In the genomic region with DNA sequence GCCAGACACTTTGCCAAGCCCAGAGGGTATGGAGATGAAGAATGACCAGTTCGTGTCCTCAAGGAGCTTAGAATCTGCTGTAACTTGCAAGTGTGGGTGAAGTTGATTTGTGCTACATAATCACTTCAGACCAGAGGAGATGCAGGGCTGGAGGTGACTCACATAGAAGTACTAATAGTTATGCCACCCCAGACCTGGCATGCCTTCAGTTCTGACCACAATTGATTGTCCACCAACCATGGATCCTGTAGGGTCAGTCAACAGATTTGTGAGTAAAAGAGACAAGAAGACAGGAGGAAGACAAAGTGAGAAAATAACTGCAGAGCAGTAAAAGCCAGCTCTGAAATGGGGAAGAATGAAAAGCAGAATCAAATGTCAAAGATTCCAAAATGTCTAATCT, we compare ENCODE assay signal across 19 cellular contexts. TPM values are rescaled to one million over a fixed set of nuclear protein-coding genes. Genes with fewer than 3 reads are reported as not detected.
DNase-seq lines count a peak whose midpoint lies in the region; TF ChIP-seq lines count a peak whose summit lies in the region.
"Had no signal": no experiment of that assay in that cellular context is flagged by ENCODE, and none has a peak within 500 bp of the region (broad histone marks: within the 10 kb centered on the region; RNA-seq: fewer than 3 reads in every experiment).

No MANE protein-coding gene starts in this region.

- peaks cover 20% of the 10 kb centered on the region for H3F3A ChIP-seq in GM23248 (ENCODE audit: insufficient read depth)
- H3F3A ChIP-seq in SK-N-SH (replicated peaks; ENCODE audit: insufficient read depth), result no peaks in the 10 kb centered on the region
- H3F3A ChIP-seq in smooth muscle cell (ENCODE audit: low read depth), result no peaks in the 10 kb centered on the region

- H3K4me3 ChIP-seq in GM23248 (peak overlapping the region; percentile 45), SK-N-SH (ENCODE audit: low read depth in 2 of 2, low read length in 1 of 2) (no peak overlapping the region), smooth muscle cell (no peak overlapping the region)
- H3K4me3 ChIP-seq: right lobe of liver, tibial artery had no signal

- H2AFZ ChIP-seq in GM23248, result no peak overlapping the region
- no peak overlapping the region for H2AFZ ChIP-seq in SK-N-SH (ENCODE audit: low read depth)
- no peak overlapping the region for H2AFZ ChIP-seq in smooth muscle cell (ENCODE audit: low read depth)

- H3K36me3 ChIP-seq in GM23248 (ENCODE audit: low read depth) (no peaks in the 10 kb centered on the region), SK-N-SH (replicated peaks in 1 of 2; ENCODE audit: control insufficient read depth in 1 of 2, insufficient read depth in 2 of 2, low read length in 1 of 2) (no peaks in the 10 kb centered on the region), smooth muscle cell (ENCODE audit: low read depth) (no peaks in the 10 kb centered on the region)
- H3K36me3 ChIP-seq: right lobe of liver, tibial artery had no signal

- TF ChIP-seq RAD21 in SK-N-SH (IDR thresholded peaks at IDR 0.05; ENCODE audit: low read length), result no peak

- no peaks in the 10 kb centered on the region for H3K27me3 Mint-ChIP-seq in glutamatergic neuron (ENCODE audit: unreplicated experiment)

- peak; percentile 91 for DNase-seq in GM23248
- no peak for DNase-seq in SK-N-SH
- peak; percentile 56 for DNase-seq in fibroblast of gingiva (ENCODE audit: low read depth)
- DNase-seq in smooth muscle cell (lab: John Stamatoyannopoulos, UW; ENCODE audit: unreplicated experiment), result no peak
- DNase-seq in GM19240 (ENCODE audit: insufficient read length, low spot score), result no peak
- no peak for DNase-seq in posterior vena cava (ENCODE audit: low spot score)
- no peak for DNase-seq in glutamatergic neuron
- DNase-seq: activated CD8-positive, alpha-beta memory T cell treated with anti-CD3 and anti-CD28 coated beads for 24 hours; DMS79; hippocampal formation; Karpas-422; midbrain; NCI-H146; right lobe of liver; stimulated activated CD4-positive, alpha-beta T cell treated with anti-CD3 and anti-CD28 coated beads, Interleukin-4, amount 100 ng/mL, for 1 hour; T-helper 1 cell; tibial artery had no signal

- H3K36me3 Mint-ChIP-seq in glutamatergic neuron (ENCODE audit: unreplicated experiment), result peaks cover 5% of the 10 kb centered on the region
- H3K36me3 Mint-ChIP-seq: CD14-positive monocyte, WTC11 had no signal

- H4K20me1 ChIP-seq in GM23248 (ENCODE audit: insufficient read depth) (no peaks in the 10 kb centered on the region), SK-N-SH (ENCODE audit: insufficient read depth) (no peaks in the 10 kb centered on the region), smooth muscle cell (ENCODE audit: low read depth) (no peaks in the 10 kb centered on the region)

- TF ChIP-seq CTCF in SK-N-SH (IDR thresholded peaks at IDR 0.05), result no peak
- TF ChIP-seq CTCF in smooth muscle cell (IDR thresholded peaks at IDR 0.05; ENCODE audit: borderline replicate concordance, insufficient read depth, poor library complexity, severe bottlenecking), result no peak
- TF ChIP-seq CTCF in glutamatergic neuron (IDR thresholded peaks at IDR 0.05; ENCODE audit: partially characterized antibody, unreplicated experiment), result no peak

- CTCF ChIA-PET in SK-N-SH (lab: Yijun Ruan, JAX), result interaction anchor here (1.7 kb wide), 1 partner anchor 46 kb away, joined by 3 read pairs; no protein-coding TSS in a partner anchor

- POLR2A ChIA-PET in SK-N-SH (lab: Yijun Ruan, JAX), result no interaction called here

- no peaks in the 10 kb centered on the region for H3K79me2 ChIP-seq in GM23248 (ENCODE audit: insufficient read depth)
- no peaks in the 10 kb centered on the region for H3K79me2 ChIP-seq in SK-N-SH (ENCODE audit: insufficient read depth)
- H3K79me2 ChIP-seq in smooth muscle cell (ENCODE audit: low read depth), result no peaks in the 10 kb centered on the region

- peaks cover 2% of the 10 kb centered on the region for H3K9me3 Mint-ChIP-seq in glutamatergic neuron (ENCODE audit: unreplicated experiment)

- H3K4me3 Mint-ChIP-seq in glutamatergic neuron (ENCODE audit: unreplicated experiment), result no peak overlapping the region
- H3K4me3 Mint-ChIP-seq: CD14-positive monocyte, WTC11 had no signal

- no peaks in the 10 kb centered on the region for H3K9me3 ChIP-seq in GM23248 (ENCODE audit: low read depth)
- H3K9me3 ChIP-seq in SK-N-SH, result no peaks in the 10 kb centered on the region
- H3K9me3 ChIP-seq in smooth muscle cell (replicated peaks; ENCODE audit: low read depth), result no peaks in the 10 kb centered on the region
- H3K9me3 ChIP-seq: right lobe of liver, tibial artery had no signal

- in situ Hi-C loops in GM23248 (cut with MboI), result no loop called here

- H3K4me1 ChIP-seq in GM23248 (ENCODE audit: insufficient read depth), result peaks cover 40% of the 10 kb centered on the region
- no peaks in the 10 kb centered on the region for H3K4me1 ChIP-seq in SK-N-SH (ENCODE audit: control insufficient read depth in 1 of 2, insufficient read depth in 2 of 2, low read depth in 1 of 2, low read length in 1 of 2)
- no peaks in the 10 kb centered on the region for H3K4me1 ChIP-seq in smooth muscle cell (ENCODE audit: low read depth)
- H3K4me1 ChIP-seq: right lobe of liver, tibial artery had no signal

- no peak overlapping the region for H3K27ac Mint-ChIP-seq in glutamatergic neuron (ENCODE audit: unreplicated experiment)
- H3K27ac Mint-ChIP-seq: CD14-positive monocyte, WTC11 had no signal

- peak overlapping the region; percentile 55 for H3K27ac ChIP-seq in GM23248
- H3K27ac ChIP-seq in SK-N-SH (ENCODE audit: low read depth in 2 of 2, low read length in 1 of 2), result peak overlapping the region in 1 of 2 experiments; percentile 30; a peak in 2 of 4 replicates
- peak overlapping the region; percentile 85 for H3K27ac ChIP-seq in smooth muscle cell (ENCODE audit: low read depth)
- H3K27ac ChIP-seq: right lobe of liver, tibial artery had no signal

- H3K27me3 ChIP-seq in GM23248 (replicated peaks; ENCODE audit: insufficient read depth) (no peaks in the 10 kb centered on the region), SK-N-SH (ENCODE audit: insufficient read depth) (no peaks in the 10 kb centered on the region), smooth muscle cell (ENCODE audit: low read depth) (no peaks in the 10 kb centered on the region)
- H3K27me3 ChIP-seq: right lobe of liver, tibial artery had no signal

- peak overlapping the region; percentile 56 for H3K4me2 ChIP-seq in GM23248 (ENCODE audit: unreplicated experiment)
- no peak overlapping the region for H3K4me2 ChIP-seq in SK-N-SH
- peak overlapping the region; percentile 46 for H3K4me2 ChIP-seq in smooth muscle cell

- H3K9me2 ChIP-seq in GM23248 (ENCODE audit: insufficient read depth), result no peaks in the 10 kb centered on the region
- no peaks in the 10 kb centered on the region for H3K9me2 ChIP-seq in SK-N-SH

- WGBS in GM23248 (ENCODE audit: low coverage in 1 of 2, low lambda C conversion rate in 2 of 2, missing lambda C conversion rate in 2 of 2), 2 experiments, result 5 to 24% methylated on average over 1 of the region's 1 CpG
- WGBS in SK-N-SH (ENCODE audit: low lambda C conversion rate), result 50% methylated on average over 1 of the region's 1 CpG
- 74% methylated on average over 1 of the region's 1 CpG for WGBS in smooth muscle cell (ENCODE audit: low lambda C conversion rate)

- H3K9ac ChIP-seq in GM23248, result no peak overlapping the region
- no peak overlapping the region for H3K9ac ChIP-seq in SK-N-SH
- peak overlapping the region; percentile 67 for H3K9ac ChIP-seq in smooth muscle cell (ENCODE audit: low read depth)

- intact Hi-C loops in posterior vena cava (cut with DNase I), result no loop called here

- TF ChIP-seq EP300 in SK-N-SH (IDR thresholded peaks at IDR 0.05; ENCODE audit: borderline replicate concordance in 1 of 2, low read depth in 1 of 2, low read length in 1 of 2), result peak in 1 of 2 experiments; percentile 76; a peak in 2 of 4 replicates

- H3K4me1 Mint-ChIP-seq in glutamatergic neuron (ENCODE audit: low read depth, unreplicated experiment), result peaks cover under 1% of the 10 kb centered on the region

TF ChIP-seq in SK-N-SH, 30 proteins besides CTCF, POLR2A, EP300 and RAD21 (continues in another document):
- TF ChIP-seq GABPA (IDR thresholded peaks at IDR 0.05; ENCODE audit: low read depth) (no peak), FOXJ3 (CRISPR knock-in tag; IDR thresholded peaks at IDR 0.05) (no peak), RFX5 (IDR thresholded peaks at IDR 0.05; ENCODE audit: low read length) (no peak), RCOR1 (IDR thresholded peaks at IDR 0.05; ENCODE audit: low read length) (no peak)
- TF ChIP-seq, protein P1, sequence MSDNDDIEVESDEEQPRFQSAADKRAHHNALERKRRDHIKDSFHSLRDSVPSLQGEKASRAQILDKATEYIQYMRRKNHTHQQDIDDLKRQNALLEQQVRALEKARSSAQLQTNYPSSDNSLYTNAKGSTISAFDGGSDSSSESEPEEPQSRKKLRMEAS (IDR thresholded peaks at IDR 0.05; ENCODE audit: low read depth), result no peak

RNA-seq across cellular contexts. Expression of a gene that starts 51.2 kb away (rescaled TPM):
- 85.2 and 97.3 TPM in 2 replicates for total RNA-seq in GM23248 (2014; rRNA removed; shearing (Covaris generic))
- polyA plus RNA-seq in GM23248 (2016; fragmentation: Nextera tagmentation; extraction: Ambion mirVana) (40.5 TPM in 2 replicates), SK-N-SH (2012; rRNA removed) (18.2 and 20.0 TPM in 2 replicates), smooth muscle cell (3.0 and 7.5 TPM in 2 replicates)
- 24.8 and 24.9 TPM in 2 replicates for polyA plus RNA-seq in SK-N-SH (2012; cell fraction: cytosol; rRNA removed)
- 20.6 and 31.6 TPM in 2 replicates for polyA plus RNA-seq in SK-N-SH (2012; cell fraction: nucleus; rRNA removed)
- total RNA-seq in smooth muscle cell (7.3 and 21.9 TPM in 2 replicates), posterior vena cava (1 to 10 TPM; 5.6 to 7.1 TPM), glutamatergic neuron (ENCODE audit: unreplicated experiment) (16.2 TPM)
- polyA plus RNA-seq: CD14-positive monocyte had no signal

Comparison
In these comparisons a context has a peak if more than half of its experiments do, and no peak if none do; other contexts are left out.
1. DNase-seq: peak in GM23248 (single experiment) and fibroblast of gingiva (single experiment); none in SK-N-SH (single experiment), smooth muscle cell (single experiment), GM19240 (single experiment), posterior vena cava (single experiment) and glutamatergic neuron (single experiment).